1 cellular context compared by ENCODE assay signal in genomic region chr7:73431041-73431835, GRCh38.
TF ChIP-seq lines count a peak whose summit lies in the region.

No MANE protein-coding gene starts in this region.

TF ChIP-seq in GM23338, 12 proteins besides CTCF, POLR2A, EP300 and RAD21 (continued from another document):
- TF ChIP-seq ZNF462 (CRISPR knock-in tag; IDR thresholded peaks at IDR 0.05) (no peak), EZH2 (IDR thresholded peaks at IDR 0.05; ENCODE audit: low read depth, unreplicated experiment) (no peak), ZNF114 (CRISPR knock-in tag; IDR thresholded peaks at IDR 0.05) (no peak), REST (IDR thresholded peaks at IDR 0.05; ENCODE audit: unreplicated experiment) (no peak), NANOG (IDR thresholded peaks at IDR 0.05; ENCODE audit: borderline replicate concordance) (no peak), STAT1 (IDR thresholded peaks at IDR 0.05; ENCODE audit: unreplicated experiment) (no peak), CREB1 (CRISPR knock-in tag; IDR thresholded peaks at IDR 0.05; ENCODE audit: low read depth) (no peak), EZH2phosphoT487 (IDR thresholded peaks at IDR 0.05; ENCODE audit: unreplicated experiment) (no peak)
